Comparison of ENCODE assay signal across 11 cellular contexts in the genomic region with DNA sequence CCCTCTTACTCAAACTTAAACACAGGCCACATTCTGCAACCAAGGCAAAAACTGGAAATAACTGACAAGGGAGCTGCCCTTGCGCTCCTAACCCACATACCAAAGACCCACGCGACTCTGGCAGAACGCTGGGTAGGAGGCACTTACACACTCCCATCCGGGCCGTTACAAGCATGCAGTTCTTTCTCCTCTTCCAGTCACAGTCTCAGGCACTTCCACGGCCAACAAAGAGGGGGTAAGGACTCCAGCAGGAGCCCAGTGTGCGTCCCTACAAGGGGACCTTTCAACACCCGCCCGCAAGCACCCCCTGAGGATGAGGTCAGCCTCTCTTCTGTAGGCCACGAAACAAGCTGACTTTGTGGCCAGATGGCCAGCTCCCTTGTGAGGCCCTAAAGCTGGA. TPM values are rescaled to one million over a fixed set of nuclear protein-coding genes. Genes with fewer than 3 reads are reported as not detected.
DNase-seq lines count a peak whose midpoint lies in the region; ATAC-seq and TF ChIP-seq lines count a peak whose summit lies in the region.
"Had no signal": no experiment of that assay in that cellular context is flagged by ENCODE, and none has a peak within 500 bp of the region (broad histone marks: within the 10 kb centered on the region; RNA-seq: fewer than 3 reads in every experiment).

No MANE protein-coding gene starts in this region.

- no CpG with 5 or more reads among the region's 11 CpGs for WGBS in esophagus muscularis mucosa
- 58 to 71% methylated on average over 11 of the region's 11 CpGs for WGBS in upper lobe of left lung, 2 donors

- H3K27ac ChIP-seq in esophagus muscularis mucosa (replicated peaks in 1 of 4) (peak overlapping the region; percentile 1 to 53 (median 29)), upper lobe of left lung (peak overlapping the region; percentile 50 to 68 (median 66))

- H3K36me3 Mint-ChIP-seq in nephron (ENCODE audit: low read depth), result peaks cover 44% of the 10 kb centered on the region

- H3K4me3 ChIP-seq in esophagus muscularis mucosa, result no peak overlapping the region
- H3K4me3 ChIP-seq in upper lobe of left lung, result no peak overlapping the region
- no peak overlapping the region for H3K4me3 ChIP-seq in HAP-1

- ATAC-seq in upper lobe of left lung (ENCODE audit: low FRiP score in 2 of 2) (peak in 1 of 2 donors; percentile 47), GM18870 (IDR thresholded peaks at IDR 0.05; ENCODE audit: unreplicated experiment) (no peak)

- no peak for TF ChIP-seq CTCF in esophagus muscularis mucosa (IDR thresholded peaks at IDR 0.05)
- no peak for TF ChIP-seq CTCF in nephron (IDR thresholded peaks at IDR 0.05; ENCODE audit: unreplicated experiment in 3 of 3)
- no peak for TF ChIP-seq CTCF in upper lobe of left lung (IDR thresholded peaks at IDR 0.05)

- H3K36me3 ChIP-seq in esophagus muscularis mucosa, result peaks cover 0 to 25% (median 8%) of the 10 kb centered on the region in 4 donors
- peaks cover 0 to 14% (median 0%) of the 10 kb centered on the region in 4 donors for H3K36me3 ChIP-seq in upper lobe of left lung
- no peaks in the 10 kb centered on the region for H3K36me3 ChIP-seq in HAP-1 (replicated peaks)

- in situ Hi-C loops in HAP-1 (cut with MboI; ENCODE audit: low sequenced_read_pairs), result no loop called here

- H3K27me3 Mint-ChIP-seq in nephron (ENCODE audit: low read depth), result no peaks in the 10 kb centered on the region
- H3K27me3 Mint-ChIP-seq: central memory CD8-positive, alpha-beta T cell had no signal

- peaks cover 29% of the 10 kb centered on the region for H3K4me1 Mint-ChIP-seq in nephron

- no peak overlapping the region for H3K4me3 Mint-ChIP-seq in nephron
- H3K4me3 Mint-ChIP-seq: central memory CD8-positive, alpha-beta T cell had no signal

- TF ChIP-seq EP300 in esophagus muscularis mucosa (IDR thresholded peaks at IDR 0.05) (no peak), upper lobe of left lung (IDR thresholded peaks at IDR 0.05) (no peak)

- H3K9me3 ChIP-seq in esophagus muscularis mucosa (no peaks in the 10 kb centered on the region), upper lobe of left lung (no peaks in the 10 kb centered on the region), HAP-1 (no peaks in the 10 kb centered on the region)

- H3K9me3 Mint-ChIP-seq in nephron, result no peaks in the 10 kb centered on the region
- H3K9me3 Mint-ChIP-seq: central memory CD8-positive, alpha-beta T cell had no signal

- DNase-seq in activated effector memory CD4-positive, alpha-beta T cell treated with anti-CD3 and anti-CD28 coated beads, Interleukin-2, amount 50 U/mL, for 16 hours, result peak; percentile 61
- no peak for DNase-seq in activated effector memory CD4-positive, alpha-beta T cell treated with Interleukin-2 at 50 U/mL for 16 hours
- no peak for DNase-seq in esophagus muscularis mucosa (ENCODE audit: extremely low spot score)
- peak in 1 of 2 donors; percentile 24 for DNase-seq in upper lobe of left lung
- no peak for DNase-seq in NCI-H226
- DNase-seq in HAP-1 (ENCODE audit: low spot score in 2 of 2), result no peak
- DNase-seq: NCI-H1930, SIG-M5 had no signal

- peak overlapping the region; percentile 70 to 79 (median 79) for H3K27ac Mint-ChIP-seq in nephron

- peaks cover 28 to 32% (median 31%) of the 10 kb centered on the region in 4 donors for H3K4me1 ChIP-seq in esophagus muscularis mucosa
- H3K4me1 ChIP-seq in upper lobe of left lung, result peaks cover 5 to 35% (median 27%) of the 10 kb centered on the region in 4 donors
- H3K4me1 ChIP-seq in HAP-1, result peaks cover 9% of the 10 kb centered on the region

- intact Hi-C loops in esophagus muscularis mucosa (cut with DNase I), result no loop called here

- H3K27me3 ChIP-seq in esophagus muscularis mucosa (no peaks in the 10 kb centered on the region), upper lobe of left lung (no peaks in the 10 kb centered on the region), HAP-1 (ENCODE audit: low read depth) (no peaks in the 10 kb centered on the region)

- TF ChIP-seq POLR2A in esophagus muscularis mucosa (IDR thresholded peaks at IDR 0.05; ENCODE audit: low read depth) (no peak), upper lobe of left lung (IDR thresholded peaks at IDR 0.05) (no peak)

RNA-seq across cellular contexts. Expression of a gene that starts 57.4 kb away (rescaled TPM):
- 1 to 10 TPM; 5.8 to 9.1 (median 8.3) TPM for total RNA-seq in esophagus muscularis mucosa
- 10 to 100 TPM; 27.3 to 62.4 (median 41.3) TPM for total RNA-seq in upper lobe of left lung
